In genomic region chr6:36662380-36662779, GRCh38 we compare ENCODE assay signal across 1 cellular context.
A peak's percentile ranks its signal among the peaks of the same experiment; 100 is the strongest.
TF ChIP-seq lines count a peak whose summit lies in the region.

No MANE protein-coding gene starts in this region.

TF ChIP-seq in HepG2, 621 proteins besides CTCF, POLR2A, EP300 and RAD21:
- TF ChIP-seq HBP1 (CRISPR knock-in tag; IDR thresholded peaks at IDR 0.05; ENCODE audit: low read depth): no peak
- TF ChIP-seq CAMTA2 (CRISPR knock-in tag; IDR thresholded peaks at IDR 0.05; ENCODE audit: borderline replicate concordance): 0 out of 2 replicates have a peak, but pooled peaks have one; percentile 17
- TF ChIP-seq SNAPC4 (CRISPR knock-in tag; IDR thresholded peaks at IDR 0.05): 0 out of 2 replicates have a peak, but pooled peaks have one; percentile 41
- 0 out of 2 replicates have a peak, but pooled peaks have one; percentile 2 for TF ChIP-seq NR0B2 (CRISPR knock-in tag; IDR thresholded peaks at IDR 0.05)
- no peak for TF ChIP-seq ERF (CRISPR knock-in tag; IDR thresholded peaks at IDR 0.05)
- no peak for TF ChIP-seq SAFB2 (CRISPR knock-in tag; IDR thresholded peaks at IDR 0.05; ENCODE audit: borderline replicate concordance, low read depth)
- no peak for TF ChIP-seq HNF1B (CRISPR knock-in tag; IDR thresholded peaks at IDR 0.05)
- peak; percentile 6; the same call in 1 of the 2 replicates for TF ChIP-seq ZNF788 (CRISPR knock-in tag; IDR thresholded peaks at IDR 0.05; ENCODE audit: borderline replicate concordance)
- TF ChIP-seq SNAPC5 (CRISPR knock-in tag; IDR thresholded peaks at IDR 0.05; ENCODE audit: borderline replicate concordance): no peak
- 0 out of 2 replicates have a peak, but pooled peaks have one; percentile 13 for TF ChIP-seq BCL3 (CRISPR knock-in tag; IDR thresholded peaks at IDR 0.05)
